26 cellular contexts compared by ENCODE assay signal in genomic region chr2:206823178-206823577, GRCh38. TPM values are rescaled to one million over a fixed set of nuclear protein-coding genes. Genes with fewer than 3 reads are reported as not detected.
DNase-seq lines count a peak whose midpoint lies in the region; ATAC-seq and TF ChIP-seq lines count a peak whose summit lies in the region.
"Had no signal": no experiment of that assay in that cellular context is flagged by ENCODE, and none has a peak within 500 bp of the region (broad histone marks: within the 10 kb centered on the region; RNA-seq: fewer than 3 reads in every experiment).

No MANE protein-coding gene starts in this region.

- peak overlapping the region; percentile 73 for H3K27ac ChIP-seq in 22Rv1
- H3K27ac ChIP-seq: A549, coronary artery had no signal

- no peak overlapping the region for H3K4me3 ChIP-seq in choroid plexus epithelial cell (ENCODE audit: low read depth, low read length)
- H3K4me3 ChIP-seq: A549, coronary artery, smooth muscle cell had no signal

- ATAC-seq in sciatic nerve: peak; percentile 96
- ATAC-seq in HG03159 (IDR thresholded peaks at IDR 0.05; ENCODE audit: unreplicated experiment): no peak
- ATAC-seq in HG02571 (IDR thresholded peaks at IDR 0.05; ENCODE audit: unreplicated experiment): no peak
- ATAC-seq: A549, HCT116, natural killer cell had no signal

- TF ChIP-seq CTCF in 22Rv1 (IDR thresholded peaks at IDR 0.05): no peak
- TF ChIP-seq CTCF in choroid plexus epithelial cell (conservative IDR thresholded peaks at IDR 0.05; ENCODE audit: low read depth, low read length): no peak

- intact Hi-C loops in sciatic nerve (cut with DNase I): no loop called here

- DNase-seq in choroid plexus epithelial cell (ENCODE audit: low read depth): peak; percentile 65
- DNase-seq in iris pigment epithelial cell (ENCODE audit: low read depth): peak; percentile 22
- DNase-seq in sciatic nerve (ENCODE audit: low spot score): no peak
- DNase-seq in inferior parietal cortex (ENCODE audit: extremely low spot score): no peak
- DNase-seq in SKM-1 treated with dmso at 0.1 percent for 144 hours (lab: John Stamatoyannopoulos, UW; ENCODE audit: unreplicated experiment): no peak
- DNase-seq: activated CD4-positive, alpha-beta T cell treated with anti-CD3 and anti-CD28 coated beads, Interleukin-2, amount 10 ng/mL, durations not matched to agents 7 days and 5 days; activated CD8-positive, alpha-beta memory T cell treated with anti-CD3 and anti-CD28 coated beads, Interleukin-2, amount 50 U/mL, for 4 hours; activated naive CD8-positive, alpha-beta T cell treated with anti-CD3 and anti-CD28 coated beads, Interleukin-2, amount 10 ng/mL, durations not matched to agents 7 days and 5 days; BE2C; COR-L47; hippocampal formation; IMR-90; islet precursor cell; mesendoderm; natural killer cell; NCI-H1417 treated with DMSO at 0.1 percent for 48 hours; NCI-H526 treated with DMSO at 0.1 percent for 48 hours; SHP77 treated with DMSO at 0.1 percent for 48 hours; stimulated activated CD4-positive, alpha-beta T cell treated with anti-CD3 and anti-CD28 coated beads, Interleukin-4, amount 100 ng/mL, for 24 hours had no signal

RNA-seq across cellular contexts. Expression of gene FASTKD2, which starts 57.8 kb away (rescaled TPM):
- total RNA-seq in sciatic nerve: 23.1 TPM

RNA-seq across cellular contexts. Expression of gene MDH1B, which starts 58.0 kb away (rescaled TPM):
- 1.9 TPM for total RNA-seq in sciatic nerve
- total RNA-seq: natural killer cell had no signal

Comparison
In these comparisons a context has a peak if more than half of its experiments do, and no peak if none do; other contexts are left out.
1. DNase-seq: peak in choroid plexus epithelial cell (single experiment) and iris pigment epithelial cell (single experiment); none in sciatic nerve (single experiment), inferior parietal cortex (single experiment) and SKM-1 treated with dmso at 0.1 percent for 144 hours (single experiment).